Comparison of ENCODE assay signal across 1 cellular context in the genomic region with DNA sequence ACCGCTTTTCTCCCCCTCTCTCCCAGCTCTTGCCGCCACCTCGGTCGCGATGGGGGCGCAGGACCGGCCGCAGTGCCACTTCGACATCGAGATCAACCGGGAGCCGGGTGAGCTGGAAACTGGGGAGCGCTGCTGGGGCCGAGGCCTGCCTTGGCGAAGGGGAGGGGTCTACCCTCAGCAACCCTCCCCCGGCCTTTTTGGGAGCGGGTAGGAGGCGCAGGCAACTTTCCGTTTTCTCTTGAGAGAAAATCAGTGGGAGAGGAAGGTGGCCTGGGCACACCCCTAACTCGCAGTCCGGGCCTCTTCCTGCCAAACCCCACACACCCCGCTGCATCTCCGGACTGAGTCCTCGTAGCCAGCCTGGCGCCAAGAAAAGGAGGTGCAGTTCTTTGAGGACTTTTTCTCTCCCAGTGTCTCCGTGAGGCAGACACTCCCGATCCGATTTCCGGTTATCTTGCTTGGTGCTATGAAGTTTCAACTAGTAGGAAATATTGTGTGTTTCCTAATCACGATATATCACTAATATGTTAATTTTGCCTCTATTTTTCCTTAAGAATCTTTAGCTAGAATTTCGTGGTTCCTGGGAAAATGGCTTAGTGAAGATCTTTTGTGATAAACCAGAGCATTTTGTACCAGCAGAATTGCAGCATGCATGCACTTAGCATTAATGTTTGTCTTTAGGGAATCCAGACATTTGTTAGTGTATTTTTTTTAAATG.
TF ChIP-seq lines count a peak whose summit lies in the region.

No MANE protein-coding gene starts in this region.

TF ChIP-seq in A549, 52 proteins besides CTCF, POLR2A, EP300 and RAD21:
- TF ChIP-seq CHD2 (IDR thresholded peaks at IDR 0.05; ENCODE audit: low read length, partially characterized antibody): no peak
- no peak for TF ChIP-seq EHF (CRISPR knock-in tag; IDR thresholded peaks at IDR 0.05)
- TF ChIP-seq MAFK (IDR thresholded peaks at IDR 0.05; ENCODE audit: partially characterized antibody): no peak
- no peak for TF ChIP-seq TP53 (CRISPR knock-in tag; IDR thresholded peaks at IDR 0.05)
- no peak for TF ChIP-seq CBX8 (IDR thresholded peaks at IDR 0.05)
- peak in 1 of 2 experiments; percentile 0; a peak in 1 of 5 replicates for TF ChIP-seq JUN (IDR thresholded peaks at IDR 0.05)
- peak; percentile 36; the same call in 1 of the 2 replicates for TF ChIP-seq PHF8 (IDR thresholded peaks at IDR 0.05; ENCODE audit: borderline replicate concordance, low read depth)
TF ChIP-seq in A549: peak in this region for 2.
